Comparison of ENCODE assay signal across 1 cellular context in genomic region chr20:40887100-40887499, GRCh38.
TF ChIP-seq lines count a peak whose summit lies in the region.

No MANE protein-coding gene starts in this region.

TF ChIP-seq in HepG2, 621 proteins besides CTCF, POLR2A, EP300 and RAD21 (continued from another document and continues in another):
- TF ChIP-seq, protein P1, sequence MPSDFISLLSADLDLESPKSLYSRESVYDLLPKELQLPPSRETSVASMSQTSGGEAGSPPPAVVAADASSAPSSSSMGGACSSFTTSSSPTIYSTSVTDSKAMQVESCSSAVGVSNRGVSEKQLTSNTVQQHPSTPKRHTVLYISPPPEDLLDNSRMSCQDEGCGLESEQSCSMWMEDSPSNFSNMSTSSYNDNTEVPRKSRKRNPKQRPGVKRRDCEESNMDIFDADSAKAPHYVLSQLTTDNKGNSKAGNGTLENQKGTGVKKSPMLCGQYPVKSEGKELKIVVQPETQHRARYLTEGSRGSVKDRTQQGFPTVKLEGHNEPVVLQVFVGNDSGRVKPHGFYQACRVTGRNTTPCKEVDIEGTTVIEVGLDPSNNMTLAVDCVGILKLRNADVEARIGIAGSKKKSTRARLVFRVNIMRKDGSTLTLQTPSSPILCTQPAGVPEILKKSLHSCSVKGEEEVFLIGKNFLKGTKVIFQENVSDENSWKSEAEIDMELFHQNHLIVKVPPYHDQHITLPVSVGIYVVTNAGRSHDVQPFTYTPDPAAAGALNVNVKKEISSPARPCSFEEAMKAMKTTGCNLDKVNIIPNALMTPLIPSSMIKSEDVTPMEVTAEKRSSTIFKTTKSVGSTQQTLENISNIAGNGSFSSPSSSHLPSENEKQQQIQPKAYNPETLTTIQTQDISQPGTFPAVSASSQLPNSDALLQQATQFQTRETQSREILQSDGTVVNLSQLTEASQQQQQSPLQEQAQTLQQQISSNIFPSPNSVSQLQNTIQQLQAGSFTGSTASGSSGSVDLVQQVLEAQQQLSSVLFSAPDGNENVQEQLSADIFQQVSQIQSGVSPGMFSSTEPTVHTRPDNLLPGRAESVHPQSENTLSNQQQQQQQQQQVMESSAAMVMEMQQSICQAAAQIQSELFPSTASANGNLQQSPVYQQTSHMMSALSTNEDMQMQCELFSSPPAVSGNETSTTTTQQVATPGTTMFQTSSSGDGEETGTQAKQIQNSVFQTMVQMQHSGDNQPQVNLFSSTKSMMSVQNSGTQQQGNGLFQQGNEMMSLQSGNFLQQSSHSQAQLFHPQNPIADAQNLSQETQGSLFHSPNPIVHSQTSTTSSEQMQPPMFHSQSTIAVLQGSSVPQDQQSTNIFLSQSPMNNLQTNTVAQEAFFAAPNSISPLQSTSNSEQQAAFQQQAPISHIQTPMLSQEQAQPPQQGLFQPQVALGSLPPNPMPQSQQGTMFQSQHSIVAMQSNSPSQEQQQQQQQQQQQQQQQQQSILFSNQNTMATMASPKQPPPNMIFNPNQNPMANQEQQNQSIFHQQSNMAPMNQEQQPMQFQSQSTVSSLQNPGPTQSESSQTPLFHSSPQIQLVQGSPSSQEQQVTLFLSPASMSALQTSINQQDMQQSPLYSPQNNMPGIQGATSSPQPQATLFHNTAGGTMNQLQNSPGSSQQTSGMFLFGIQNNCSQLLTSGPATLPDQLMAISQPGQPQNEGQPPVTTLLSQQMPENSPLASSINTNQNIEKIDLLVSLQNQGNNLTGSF (CRISPR knock-in tag; IDR thresholded peaks at IDR 0.05): no peak
- peak; percentile 30; the same call in 1 of the 2 replicates for TF ChIP-seq SAP130 (CRISPR knock-in tag; IDR thresholded peaks at IDR 0.05; ENCODE audit: low read depth)
- TF ChIP-seq, protein P2, sequence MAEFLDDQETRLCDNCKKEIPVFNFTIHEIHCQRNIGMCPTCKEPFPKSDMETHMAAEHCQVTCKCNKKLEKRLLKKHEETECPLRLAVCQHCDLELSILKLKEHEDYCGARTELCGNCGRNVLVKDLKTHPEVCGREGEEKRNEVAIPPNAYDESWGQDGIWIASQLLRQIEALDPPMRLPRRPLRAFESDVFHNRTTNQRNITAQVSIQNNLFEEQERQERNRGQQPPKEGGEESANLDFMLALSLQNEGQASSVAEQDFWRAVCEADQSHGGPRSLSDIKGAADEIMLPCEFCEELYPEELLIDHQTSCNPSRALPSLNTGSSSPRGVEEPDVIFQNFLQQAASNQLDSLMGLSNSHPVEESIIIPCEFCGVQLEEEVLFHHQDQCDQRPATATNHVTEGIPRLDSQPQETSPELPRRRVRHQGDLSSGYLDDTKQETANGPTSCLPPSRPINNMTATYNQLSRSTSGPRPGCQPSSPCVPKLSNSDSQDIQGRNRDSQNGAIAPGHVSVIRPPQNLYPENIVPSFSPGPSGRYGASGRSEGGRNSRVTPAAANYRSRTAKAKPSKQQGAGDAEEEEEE (CRISPR knock-in tag; IDR thresholded peaks at IDR 0.05; ENCODE audit: borderline replicate concordance): no peak
- TF ChIP-seq FOXJ3 (CRISPR knock-in tag; IDR thresholded peaks at IDR 0.05; ENCODE audit: borderline replicate concordance): no peak
- TF ChIP-seq MEIS1 (CRISPR knock-in tag; IDR thresholded peaks at IDR 0.05; ENCODE audit: borderline replicate concordance): peak; percentile 97; the same call in 1 of the 2 replicates
- no peak for TF ChIP-seq ZNF441 (CRISPR knock-in tag; IDR thresholded peaks at IDR 0.05; ENCODE audit: borderline replicate concordance)
- no peak for TF ChIP-seq RAD51 (IDR thresholded peaks at IDR 0.05; ENCODE audit: borderline replicate concordance)
- TF ChIP-seq PAWR (CRISPR knock-in tag; IDR thresholded peaks at IDR 0.05; ENCODE audit: borderline replicate concordance): no peak
- TF ChIP-seq ZNF180 (CRISPR knock-in tag; IDR thresholded peaks at IDR 0.05; ENCODE audit: borderline replicate concordance, low read depth): no peak
- TF ChIP-seq HCFC1 (IDR thresholded peaks at IDR 0.05; ENCODE audit: low read depth, low read length): no peak
- no peak for TF ChIP-seq ZNF354B (CRISPR knock-in tag; IDR thresholded peaks at IDR 0.05)
- TF ChIP-seq FOXP1 (IDR thresholded peaks at IDR 0.05): no peak
- no peak for TF ChIP-seq FOXP1 (CRISPR knock-in tag; IDR thresholded peaks at IDR 0.05)
- TF ChIP-seq TCF7 (IDR thresholded peaks at IDR 0.05; ENCODE audit: low read depth): peak; percentile 69
- no peak for TF ChIP-seq ZNF678 (CRISPR knock-in tag; IDR thresholded peaks at IDR 0.05)
- TF ChIP-seq ZNF432 (CRISPR knock-in tag; IDR thresholded peaks at IDR 0.05; ENCODE audit: borderline replicate concordance): no peak
- TF ChIP-seq SRY (CRISPR knock-in tag; IDR thresholded peaks at IDR 0.05): no peak
- TF ChIP-seq EZH2 (conservative IDR thresholded peaks at IDR 0.05; ENCODE audit: low read depth, low read length): 0 out of 2 replicates have a peak, but pooled peaks have one; percentile 56
- no peak for TF ChIP-seq MIER3 (CRISPR knock-in tag; IDR thresholded peaks at IDR 0.05; ENCODE audit: borderline replicate concordance)
- no peak for TF ChIP-seq HNRNPK (IDR thresholded peaks at IDR 0.05; ENCODE audit: low read depth, low read length, poor library complexity, severe bottlenecking)
- TF ChIP-seq BCL6 (CRISPR knock-in tag; IDR thresholded peaks at IDR 0.05): no peak; the same call in 1 of the 2 replicates
- TF ChIP-seq KDM5A (IDR thresholded peaks at IDR 0.05; ENCODE audit: borderline replicate concordance, low read length): no peak
- no peak for TF ChIP-seq ZNF337 (CRISPR knock-in tag; IDR thresholded peaks at IDR 0.05; ENCODE audit: borderline replicate concordance, low read depth)
- no peak for TF ChIP-seq STAG1 (CRISPR knock-in tag; IDR thresholded peaks at IDR 0.05)
- 0 out of 2 replicates have a peak, but pooled peaks have one; percentile 22 for TF ChIP-seq ETV6 (CRISPR knock-in tag; conservative IDR thresholded peaks at IDR 0.05)
- TF ChIP-seq EED (CRISPR knock-in tag; IDR thresholded peaks at IDR 0.05): 0 out of 2 replicates have a peak, but pooled peaks have one; percentile 33
- TF ChIP-seq GTF3A (CRISPR knock-in tag; conservative IDR thresholded peaks at IDR 0.05): no peak
- no peak for TF ChIP-seq NR2F6 (IDR thresholded peaks at IDR 0.05)
- TF ChIP-seq NR2F6 (CRISPR knock-in tag; IDR thresholded peaks at IDR 0.05): 0 out of 2 replicates have a peak, but pooled peaks have one; percentile 25
- 0 out of 2 replicates have a peak, but pooled peaks have one; percentile 55 for TF ChIP-seq REPIN1 (CRISPR knock-in tag; IDR thresholded peaks at IDR 0.05; ENCODE audit: borderline replicate concordance, low read depth)
- no peak for TF ChIP-seq ZHX2 (IDR thresholded peaks at IDR 0.05; ENCODE audit: low read depth)
- peak; percentile 71; the same call in 1 of the 2 replicates for TF ChIP-seq ZHX2 (CRISPR knock-in tag; IDR thresholded peaks at IDR 0.05; ENCODE audit: borderline replicate concordance)
- TF ChIP-seq SOX13 (IDR thresholded peaks at IDR 0.05): no peak
- peak in 1 of 2 experiments; percentile 56; a peak in 2 of 4 replicates for TF ChIP-seq SOX13 (CRISPR knock-in tag; conservative IDR thresholded peaks at IDR 0.05 in 1 of 2, IDR thresholded peaks at IDR 0.05 in 1 of 2)
- TF ChIP-seq HOXA5 (CRISPR knock-in tag; IDR thresholded peaks at IDR 0.05): peak; percentile 100
- peak; percentile 6; the same call in 1 of the 2 replicates for TF ChIP-seq HNF4A (CRISPR knock-in tag; IDR thresholded peaks at IDR 0.05)
- no peak for TF ChIP-seq AHDC1 (CRISPR knock-in tag; IDR thresholded peaks at IDR 0.05; ENCODE audit: borderline replicate concordance)
- no peak for TF ChIP-seq JDP2 (CRISPR knock-in tag; IDR thresholded peaks at IDR 0.05; ENCODE audit: borderline replicate concordance)
- no peak for TF ChIP-seq JARID2 (CRISPR knock-in tag; IDR thresholded peaks at IDR 0.05; ENCODE audit: insufficient replicate concordance)
- TF ChIP-seq SMARCE1 (IDR thresholded peaks at IDR 0.05; ENCODE audit: borderline replicate concordance): no peak
- TF ChIP-seq ZNF12 (CRISPR knock-in tag; IDR thresholded peaks at IDR 0.05): no peak
- TF ChIP-seq ZFP36 (IDR thresholded peaks at IDR 0.05; ENCODE audit: borderline replicate concordance, low read depth, low read length, partially characterized antibody): no peak
- TF ChIP-seq ZNF44 (CRISPR knock-in tag; IDR thresholded peaks at IDR 0.05): no peak
- no peak for TF ChIP-seq ETS1 (CRISPR knock-in tag; IDR thresholded peaks at IDR 0.05)
- TF ChIP-seq RBM22 (optimal IDR thresholded peaks at IDR 0.05; ENCODE audit: low read length): no peak
- TF ChIP-seq TBX3 (IDR thresholded peaks at IDR 0.05; ENCODE audit: borderline replicate concordance): no peak
- TF ChIP-seq ZMYM4 (CRISPR knock-in tag; IDR thresholded peaks at IDR 0.05): no peak
- no peak for TF ChIP-seq ZNF552 (CRISPR knock-in tag; IDR thresholded peaks at IDR 0.05; ENCODE audit: borderline replicate concordance)
